Comparison of ENCODE assay signal across 1 cellular context in genomic region chr12:3888654-3889053, GRCh38.
TF ChIP-seq lines count a peak whose summit lies in the region.

No MANE protein-coding gene starts in this region.

TF ChIP-seq in GM23338, 12 proteins besides CTCF, POLR2A, EP300 and RAD21 (continued from another document):
- TF ChIP-seq REST (IDR thresholded peaks at IDR 0.05; ENCODE audit: unreplicated experiment) (no peak), ETS1 (IDR thresholded peaks at IDR 0.05) (no peak), ZNF331 (CRISPR knock-in tag; IDR thresholded peaks at IDR 0.05; ENCODE audit: low read depth) (no peak), STAT1 (IDR thresholded peaks at IDR 0.05; ENCODE audit: unreplicated experiment) (no peak), POLR2AphosphoS5 (IDR thresholded peaks at IDR 0.05; ENCODE audit: low read depth) (no peak), NANOG (IDR thresholded peaks at IDR 0.05; ENCODE audit: borderline replicate concordance) (no peak), CREB1 (CRISPR knock-in tag; IDR thresholded peaks at IDR 0.05; ENCODE audit: low read depth) (no peak), JUNB (IDR thresholded peaks at IDR 0.05; ENCODE audit: unreplicated experiment) (no peak)
